In genomic region chr12:24409868-24410267, GRCh38 we compare ENCODE assay signal across 37 cellular contexts.
A peak's percentile ranks its signal among the peaks of the same experiment; 100 is the strongest.
DNase-seq lines count a peak whose midpoint lies in the region; ATAC-seq, FAIRE-seq and TF ChIP-seq lines count a peak whose summit lies in the region.
"Had no signal": no experiment of that assay in that cellular context is flagged by ENCODE, and none has a peak within 500 bp of the region (broad histone marks: within the 10 kb centered on the region; RNA-seq: fewer than 3 reads in every experiment).

No MANE protein-coding gene starts in this region.

- POLR2A ChIA-PET in HepG2 (lab: Yijun Ruan, JAX): no interaction called here
- POLR2A ChIA-PET in activated B cell treated with CpG ODN at 0.5 μM for 24 hours (lab: Charles Lee): interaction anchor here (0.7 to 1.9 kb wide), 3 partner anchors 10 to 48 kb away, joined by 4 to 6 read pairs (median 5); no protein-coding TSS in a partner anchor
- POLR2A ChIA-PET in H1 (lab: Charles Lee; ENCODE audit: partially characterized antibody): no interaction called here

- no peaks in the 10 kb centered on the region for H3K9me3 ChIP-seq in HepG2 (ENCODE audit: low read length)
- no peaks in the 10 kb centered on the region for H3K9me3 ChIP-seq in right lobe of liver
- no peaks in the 10 kb centered on the region for H3K9me3 ChIP-seq in OCI-LY3 (ENCODE audit: insufficient read depth, low read length)
- H3K9me3 ChIP-seq in H1 (ENCODE audit: insufficient read depth in 2 of 2, low read depth in 1 of 2, low read length in 1 of 2): no peaks in the 10 kb centered on the region
- H3K9me3 ChIP-seq: A549, BE2C, BLaER1, Caco-2 had no signal

- H4K20me1 ChIP-seq in HepG2 (ENCODE audit: insufficient read depth, low read length) (no peaks in the 10 kb centered on the region), OCI-LY3 (ENCODE audit: insufficient read depth, low read length) (peaks cover 12% of the 10 kb centered on the region; the same call in 1 of the 2 replicates), H1 (replicated peaks in 1 of 2; ENCODE audit: control insufficient read depth in 1 of 2, insufficient read depth in 2 of 2, low read length in 2 of 2) (no peaks in the 10 kb centered on the region)
- H4K20me1 ChIP-seq: BLaER1; BLaER1 treated with 17β-estradiol and CSF1 and Interleukin-3, amounts not matched to agents 10 nM and 100 nM had no signal

- H3K27ac Mint-ChIP-seq in activated B cell treated with CpG ODN at 0.5 μM for 24 hours: peak overlapping the region; percentile 51
- H3K27ac Mint-ChIP-seq: B cell; CD14-positive monocyte; CD4-positive, alpha-beta memory T cell; CD4-positive, alpha-beta T cell; CD4-positive, CD25-positive, alpha-beta regulatory T cell; CD8-positive, alpha-beta memory T cell; CD8-positive, alpha-beta T cell had no signal

- no peak overlapping the region for H3K56ac ChIP-seq in H1 (replicated peaks; ENCODE audit: insufficient read length, low read depth, low read length)

- H3K79me2 ChIP-seq in HepG2 (ENCODE audit: insufficient read depth, low read length) (no peaks in the 10 kb centered on the region), OCI-LY3 (ENCODE audit: low read length) (peaks cover 96% of the 10 kb centered on the region), H1 (ENCODE audit: control insufficient read depth in 1 of 2, insufficient read depth in 2 of 2, low read length in 2 of 2) (no peaks in the 10 kb centered on the region)

- peaks cover 8% of the 10 kb centered on the region for H3K36me3 Mint-ChIP-seq in activated B cell treated with CpG ODN at 0.5 μM for 24 hours (ENCODE audit: low read depth)
- H3K36me3 Mint-ChIP-seq: CD14-positive monocyte; CD4-positive, alpha-beta memory T cell; CD4-positive, CD25-positive, alpha-beta regulatory T cell; CD8-positive, alpha-beta memory T cell; CD8-positive, alpha-beta T cell had no signal

- H2AK5ac ChIP-seq in H1 (ENCODE audit: low read depth, low read length): no peak overlapping the region

- no peak overlapping the region for H4K8ac ChIP-seq in H1 (ENCODE audit: extremely low read depth, insufficient read depth, low read length)

- H3K27me3 Mint-ChIP-seq in activated B cell treated with CpG ODN at 0.5 μM for 24 hours: no peaks in the 10 kb centered on the region
- H3K27me3 Mint-ChIP-seq: B cell; CD4-positive, alpha-beta T cell had no signal

- H3K9me3 Mint-ChIP-seq in activated B cell treated with CpG ODN at 0.5 μM for 24 hours: no peaks in the 10 kb centered on the region
- H3K9me3 Mint-ChIP-seq: CD8-positive, alpha-beta T cell had no signal

- H3K14ac ChIP-seq in H1 (ENCODE audit: insufficient read length): no peak overlapping the region

- H3K27me3 ChIP-seq in HepG2 (ENCODE audit: control insufficient read depth in 1 of 2, insufficient read depth in 2 of 2, low read length in 2 of 2) (peaks cover 0 to 1% of the 10 kb centered on the region in 2 experiments; a peak in 1 of 5 replicates), right lobe of liver (no peaks in the 10 kb centered on the region), OCI-LY3 (ENCODE audit: low read depth, low read length) (no peaks in the 10 kb centered on the region), H1 (replicated peaks in 1 of 4; ENCODE audit: control insufficient read depth in 3 of 4, extremely low read depth in 1 of 4, insufficient read depth in 3 of 4, low read length in 3 of 4) (no peaks in the 10 kb centered on the region)
- H3K27me3 ChIP-seq: BE2C; BLaER1; BLaER1 treated with 17β-estradiol and CSF1 and Interleukin-3, amounts not matched to agents 10 nM and 100 nM had no signal

- TF ChIP-seq CTCF in HepG2 (CRISPR knock-in tag; IDR thresholded peaks at IDR 0.05) (no peak), right lobe of liver (IDR thresholded peaks at IDR 0.05) (no peak), OCI-LY3 (IDR thresholded peaks at IDR 0.05; ENCODE audit: low read depth, low read length) (no peak), activated B cell treated with CpG ODN at 0.5 μM for 24 hours (IDR thresholded peaks at IDR 0.05) (no peak), H1 (IDR thresholded peaks at IDR 0.05; ENCODE audit: control extremely low read depth in 1 of 3, insufficient read depth in 1 of 3, low read depth in 1 of 3, low read length in 3 of 3) (no peak)

- in situ Hi-C loops in HepG2 (cut with HindIII; ENCODE audit: extremely low pct_ligation_motif_present, low pct_unique_long_range_greater_than_20kb): no loop called here

- H3K23me2 ChIP-seq in H1 (ENCODE audit: low read depth, low read length): no peaks in the 10 kb centered on the region

- no peak overlapping the region for H3K4ac ChIP-seq in H1 (replicated peaks; ENCODE audit: insufficient read length, low read depth, low read length)

- H2BK15ac ChIP-seq in H1 (ENCODE audit: low read length): no peak overlapping the region

- no peak overlapping the region for H2BK20ac ChIP-seq in H1 (ENCODE audit: low read length)

- H2AFZ ChIP-seq in HepG2 (ENCODE audit: low read length): no peak overlapping the region
- H2AFZ ChIP-seq in OCI-LY3 (ENCODE audit: low read depth, low read length): no peak overlapping the region
- no peak overlapping the region for H2AFZ ChIP-seq in H1 (ENCODE audit: low read length)

- FAIRE-seq in HepG2 (lab: Jason Lieb, UNC) (no peak), H1 (lab: Jason Lieb, UNC) (no peak)
- FAIRE-seq: A204.1, A549, D721Med had no signal

- H3K36me3 ChIP-seq in HepG2 (replicated peaks in 1 of 2; ENCODE audit: control insufficient read depth in 1 of 2, insufficient read depth in 2 of 2, low read length in 2 of 2) (no peaks in the 10 kb centered on the region), right lobe of liver (no peaks in the 10 kb centered on the region), OCI-LY3 (replicated peaks; ENCODE audit: low read depth, low read length) (peaks cover 70% of the 10 kb centered on the region), H1 (ENCODE audit: control insufficient read depth in 2 of 4, insufficient read depth in 4 of 4, low read length in 3 of 4) (no peaks in the 10 kb centered on the region)
- H3K36me3 ChIP-seq: BE2C; BLaER1; BLaER1 treated with 17β-estradiol and CSF1 and Interleukin-3, amounts not matched to agents 10 nM and 100 nM had no signal

- no peak overlapping the region for H2BK120ac ChIP-seq in H1 (replicated peaks; ENCODE audit: low read depth, low read length)

- no peak overlapping the region for H3K18ac ChIP-seq in H1 (ENCODE audit: extremely low read depth, low read length)

- no peak overlapping the region for H2BK5ac ChIP-seq in H1 (ENCODE audit: low read depth, low read length)

- TF ChIP-seq RAD21 in HepG2 (CRISPR knock-in tag; IDR thresholded peaks at IDR 0.05) (no peak), H1 (IDR thresholded peaks at IDR 0.05 in 1 of 2, conservative IDR thresholded peaks at IDR 0.05 in 1 of 2; ENCODE audit: low read depth in 2 of 2, low read length in 2 of 2) (no peak)

- DNase-seq in HepG2 (ENCODE audit: low spot score): no peak
- no peak for DNase-seq in right lobe of liver
- no peak for DNase-seq in activated B cell treated with CpG ODN at 0.5 μM for 24 hours
- DNase-seq in H1 (ENCODE audit: low read depth in 1 of 2, low spot score in 2 of 2): no peak
- no peak for DNase-seq in mesenteric fat pad (ENCODE audit: low spot score)
- DNase-seq in NCI-H526 treated with DMSO at 0.1 percent for 48 hours (lab: John Stamatoyannopoulos, UW): no peak
- no peak for DNase-seq in NCI-H774 (lab: John Stamatoyannopoulos, UW)
- DNase-seq: 8988T; ACHN; AML-193; BE2C; C1 segment of cervical spinal cord; Caco-2; Calu3; CD4-positive, alpha-beta memory T cell; CD4-positive, alpha-beta T cell; CD4-positive, CD25-positive, alpha-beta regulatory T cell; CD8-positive, alpha-beta memory T cell; CD8-positive, alpha-beta T cell; COR-L47; DMS 273 treated with DMSO at 0.1 percent for 48 hours; DMS153; DMS53; DMS79; DMS79 treated with DMSO at 0.1 percent for 48 hours; DND-41; EL had no signal

- H3K4me1 Mint-ChIP-seq in activated B cell treated with CpG ODN at 0.5 μM for 24 hours: peaks cover 49% of the 10 kb centered on the region
- H3K4me1 Mint-ChIP-seq: CD4-positive, alpha-beta memory T cell; CD4-positive, CD25-positive, alpha-beta regulatory T cell had no signal

- H3K4me1 ChIP-seq in HepG2 (ENCODE audit: insufficient read depth, low read length) (no peaks in the 10 kb centered on the region), right lobe of liver (peaks cover 0 to 4% (median 0%) of the 10 kb centered on the region in 4 donors), OCI-LY3 (ENCODE audit: low read length) (peaks cover 83% of the 10 kb centered on the region), H1 (replicated peaks in 1 of 4; ENCODE audit: control insufficient read depth in 3 of 4, insufficient read depth in 4 of 4, low read length in 3 of 4) (no peaks in the 10 kb centered on the region; a peak in 2 of 7 replicates)
- H3K4me1 ChIP-seq: A549, BE2C had no signal

- no peak overlapping the region for H3K4me2 ChIP-seq in HepG2 (ENCODE audit: low read depth, low read length)
- H3K4me2 ChIP-seq in OCI-LY3 (ENCODE audit: low read length): no peak overlapping the region
- no peak overlapping the region for H3K4me2 ChIP-seq in H1 (ENCODE audit: insufficient read depth in 1 of 2, low read depth in 2 of 2, low read length in 2 of 2)
- H3K4me2 ChIP-seq: A549; BLaER1; BLaER1 treated with 17β-estradiol and CSF1 and Interleukin-3, amounts not matched to agents 10 nM and 100 nM had no signal

- no peak overlapping the region for H4K5ac ChIP-seq in H1 (ENCODE audit: insufficient read length, low read depth, low read length)

- no peak overlapping the region for H3K4me3 Mint-ChIP-seq in activated B cell treated with CpG ODN at 0.5 μM for 24 hours
- H3K4me3 Mint-ChIP-seq: B cell; CD14-positive monocyte; CD4-positive, alpha-beta memory T cell; CD4-positive, alpha-beta T cell; CD4-positive, CD25-positive, alpha-beta regulatory T cell; CD8-positive, alpha-beta memory T cell; CD8-positive, alpha-beta T cell had no signal

- CTCF ChIA-PET in HepG2 (lab: Yijun Ruan, JAX; ENCODE audit: low intra/inter-chr PET ratio, low total read pairs) (no interaction called here), activated B cell treated with CpG ODN at 0.5 μM for 24 hours (lab: Charles Lee) (interaction anchor here (1.3 kb wide), 2 partner anchors 11 to 32 kb away, joined by 3 to 4 read pairs; no protein-coding TSS in a partner anchor), H1 (lab: Charles Lee; ENCODE audit: partially characterized antibody) (interaction anchor here (1.4 kb wide), 1 partner anchor 369 kb away, joined by 5 read pairs; no protein-coding TSS in a partner anchor)

- no peak overlapping the region for H2BK12ac ChIP-seq in H1 (ENCODE audit: low read depth, low read length)

- no peak for ATAC-seq in HepG2
- ATAC-seq in right lobe of liver: no peak
- ATAC-seq in activated B cell treated with CpG ODN at 0.5 μM for 24 hours (ENCODE audit: low read depth): no peak
- ATAC-seq: A549; CD8-positive, alpha-beta T cell had no signal

- H3K4me3 ChIP-seq in HepG2 (replicated peaks in 1 of 3; ENCODE audit: insufficient read depth in 1 of 3, low read depth in 2 of 3, low read length in 3 of 3) (no peak overlapping the region), right lobe of liver (no peak overlapping the region), OCI-LY3 (ENCODE audit: low read length) (no peak overlapping the region), H1 (ENCODE audit: extremely low read depth in 1 of 4, insufficient read depth in 2 of 4, low read depth in 3 of 4, low read length in 4 of 4) (no peak overlapping the region)
- H3K4me3 ChIP-seq: A549; BLaER1; BLaER1 treated with 17β-estradiol and CSF1 and Interleukin-3, amounts not matched to agents 10 nM and 100 nM had no signal

- WGBS in HepG2 (ENCODE audit: low lambda C conversion rate): 19% methylated on average over 5 of the region's 5 CpGs
- WGBS in right lobe of liver (ENCODE audit: insufficient coverage, low coverage, low lambda C conversion rate, missing lambda C conversion rate): 88% methylated on average over 5 of the region's 5 CpGs
- WGBS in H1 (ENCODE audit: extremely low coverage in 1 of 2, insufficient coverage in 1 of 2, insufficient read length in 1 of 2, insufficient replicate concordance in 2 of 2, low coverage in 1 of 2, low lambda C conversion rate in 2 of 2, missing lambda C conversion rate in 1 of 2), 2 experiments: 81% methylated on average over 5 of the region's 5 CpGs; no CpG with 5 or more reads in 1 of the 2 experiments

- H3K79me1 ChIP-seq in H1 (ENCODE audit: low read depth, low read length): no peaks in the 10 kb centered on the region

- no peak for TF ChIP-seq POLR2A in HepG2 (IDR thresholded peaks at IDR 0.05; ENCODE audit: insufficient read depth in 1 of 2, low read depth in 2 of 2, low read length in 2 of 2)
- TF ChIP-seq POLR2A in right lobe of liver (IDR thresholded peaks at IDR 0.05): no peak
- no peak for TF ChIP-seq POLR2A in H1 (IDR thresholded peaks at IDR 0.05; ENCODE audit: control extremely low read depth in 1 of 2, low read depth in 2 of 2, low read length in 2 of 2)

- H3K23ac ChIP-seq in H1 (ENCODE audit: insufficient read length): no peak overlapping the region

- no TSS peak for BruUV-seq in HepG2 (replicated peaks; lab: Mats Ljungman, UMichigan)

- TF ChIP-seq EP300 in HepG2 (IDR thresholded peaks at IDR 0.05; ENCODE audit: low read depth in 2 of 2, low read length in 2 of 2) (no peak), HepG2 (CRISPR knock-in tag; IDR thresholded peaks at IDR 0.05; ENCODE audit: borderline replicate concordance) (no peak), H1 (IDR thresholded peaks at IDR 0.05; ENCODE audit: borderline replicate concordance in 1 of 2, low read depth in 2 of 2, low read length in 2 of 2) (no peak)

- H3K9ac ChIP-seq in HepG2 (ENCODE audit: insufficient read depth, low read depth, low read length): no peak overlapping the region
- no peak overlapping the region; the same call in 1 of the 2 replicates for H3K9ac ChIP-seq in OCI-LY3 (ENCODE audit: low read length)
- H3K9ac ChIP-seq in H1 (replicated peaks in 1 of 4; ENCODE audit: extremely low read depth in 1 of 4, low read depth in 3 of 4, low read length in 3 of 4): no peak overlapping the region
- H3K9ac ChIP-seq: BLaER1; BLaER1 treated with 17β-estradiol and CSF1 and Interleukin-3, amounts not matched to agents 10 nM and 100 nM had no signal

- H3K27ac ChIP-seq in HepG2 (ENCODE audit: extremely low read length, insufficient read depth, low read length) (no peak overlapping the region), right lobe of liver (no peak overlapping the region), OCI-LY3 (ENCODE audit: low read length) (peak overlapping the region; percentile 97), H1 (ENCODE audit: low read depth, low read length) (no peak overlapping the region)
- H3K27ac ChIP-seq: 22Rv1; A549; BLaER1; BLaER1 treated with 17β-estradiol and CSF1 and Interleukin-3, amounts not matched to agents 10 nM and 100 nM; C4-2B had no signal

- no peak overlapping the region for H4K91ac ChIP-seq in H1 (replicated peaks; ENCODE audit: insufficient read length, low read length)

- intact Hi-C loops in HepG2 (cut with micrococcal nuclease; ENCODE audit: unreplicated experiment): no loop called here
- intact Hi-C loops in right lobe of liver (cut with DNase I): no loop called here
- intact Hi-C loops in activated B cell treated with CpG ODN at 0.5 μM for 24 hours (cut with micrococcal nuclease): no loop called here

Comparison
In these comparisons a context has a peak if more than half of its experiments do, and no peak if none do; other contexts are left out.
1. Of the 41 proteins assayed by ChIP-seq in both HepG2 and H1: peak only in HepG2: none; only in H1: CEBPB; in both: none; in neither: 40.